In the genomic region with DNA sequence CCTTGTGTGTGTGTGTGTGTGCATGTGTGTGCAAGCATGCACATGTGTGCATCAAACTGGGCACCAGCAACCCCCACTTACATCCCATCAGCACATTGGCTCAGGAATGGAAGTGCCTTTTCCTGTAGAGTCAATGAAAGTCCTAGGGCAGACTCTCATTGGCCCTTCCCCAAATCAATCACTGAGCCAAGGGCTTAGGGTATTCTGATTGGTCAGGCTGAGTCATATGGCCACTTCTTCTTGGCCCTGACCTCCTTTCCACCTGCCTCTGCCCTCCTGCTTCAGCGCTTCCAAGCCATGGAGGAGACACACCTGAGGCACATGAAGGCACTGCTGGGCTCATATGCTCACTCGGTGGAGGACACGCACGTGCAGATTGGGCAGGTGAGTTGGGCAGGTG, we compare ENCODE assay signal across 14 cellular contexts.
DNase-seq lines count a peak whose midpoint lies in the region; ATAC-seq lines count a peak whose summit lies in the region.
"Had no signal": no experiment of that assay in that cellular context is flagged by ENCODE, and none has a peak within 500 bp of the region (broad histone marks: within the 10 kb centered on the region; RNA-seq: fewer than 3 reads in every experiment).

No MANE protein-coding gene starts in this region.

- no peak for ATAC-seq in HG02623 (IDR thresholded peaks at IDR 0.05; ENCODE audit: unreplicated experiment)
- ATAC-seq: Right ventricle myocardium inferior had no signal

- DNase-seq in DMS 273 (lab: John Stamatoyannopoulos, UW; ENCODE audit: unreplicated experiment) (peak; percentile 62), DMS 273 treated with DMSO at 0.1 percent for 48 hours (lab: John Stamatoyannopoulos, UW) (no peak), ELR (ENCODE audit: low read depth) (peak; percentile 60), RKO (ENCODE audit: low spot score) (peak; percentile 63), fibroblast of peridontal ligament (ENCODE audit: extremely low read depth) (peak; percentile 16), NCI-H345 treated with DMSO at 0.1 percent for 48 hours (lab: John Stamatoyannopoulos, UW; ENCODE audit: unreplicated experiment) (no peak), NCI-H2107 (lab: John Stamatoyannopoulos, UW) (no peak)
- DNase-seq: effector memory CD4-positive, alpha-beta T cell; NCI-H187 treated with DMSO at 0.1 percent for 48 hours; NCI-H69; stimulated activated CD4-positive, alpha-beta T cell treated with anti-CD3 and anti-CD28 coated beads, Interleukin-1b, Interleukin-23, amount 100 ng/mL, for 48 hours; transverse colon had no signal

Comparison
In these comparisons a context has a peak if more than half of its experiments do, and no peak if none do; other contexts are left out.
1. DNase-seq: peak in DMS 273 (single experiment), ELR (single experiment), RKO (single experiment) and fibroblast of peridontal ligament (single experiment); none in DMS 273 treated with DMSO at 0.1 percent for 48 hours (single experiment), NCI-H345 treated with DMSO at 0.1 percent for 48 hours (single experiment) and NCI-H2107 (single experiment).